In the genomic region with DNA sequence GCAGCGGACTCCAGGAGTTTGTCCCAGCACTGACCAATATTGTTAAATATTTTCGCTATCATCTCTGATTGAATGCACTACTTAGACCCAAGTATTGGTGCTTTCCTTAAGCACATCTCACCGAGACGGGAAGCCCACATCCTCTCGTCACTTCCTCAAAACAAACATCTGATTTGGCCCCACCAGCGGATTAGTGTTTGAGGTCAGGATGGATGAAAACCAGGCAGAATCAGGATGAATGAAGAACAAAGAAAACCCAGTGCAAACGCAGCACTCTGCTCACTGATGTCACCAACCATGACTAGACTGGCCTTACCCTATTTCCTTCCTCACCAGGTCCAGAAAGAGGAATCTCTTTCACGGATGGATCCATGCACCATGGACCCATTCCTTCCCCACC, we compare ENCODE assay signal across 13 cellular contexts. TPM values are rescaled to one million over a fixed set of nuclear protein-coding genes. Genes with fewer than 3 reads are reported as not detected.
A peak's percentile ranks its signal among the peaks of the same experiment; 100 is the strongest.
DNase-seq lines count a peak whose midpoint lies in the region; ATAC-seq and TF ChIP-seq lines count a peak whose summit lies in the region.
"Had no signal": no experiment of that assay in that cellular context is flagged by ENCODE, and none has a peak within 500 bp of the region (broad histone marks: within the 10 kb centered on the region; RNA-seq: fewer than 3 reads in every experiment).

No MANE protein-coding gene starts in this region.

- H3K4me1 Mint-ChIP-seq in stimulated activated naive CD8-positive, alpha-beta T cell treated with anti-CD3 and anti-CD28 coated beads, Interleukin-15, Interleukin-2, amounts not matched to agents 100 ng/mL and 50 ng/mL, for 24 hours (ENCODE audit: low read depth): peaks cover 34% of the 10 kb centered on the region

- no peak for TF ChIP-seq CTCF in upper lobe of left lung (IDR thresholded peaks at IDR 0.05)

- peak overlapping the region; percentile 77 for H3K27ac Mint-ChIP-seq in stimulated activated naive CD8-positive, alpha-beta T cell treated with anti-CD3 and anti-CD28 coated beads, Interleukin-15, Interleukin-2, amounts not matched to agents 100 ng/mL and 50 ng/mL, for 24 hours

- peaks cover 0 to 59% (median 21%) of the 10 kb centered on the region in 4 donors for H3K36me3 ChIP-seq in upper lobe of left lung

- no peaks in the 10 kb centered on the region for H3K27me3 Mint-ChIP-seq in stimulated activated naive CD8-positive, alpha-beta T cell treated with anti-CD3 and anti-CD28 coated beads, Interleukin-15, Interleukin-2, amounts not matched to agents 100 ng/mL and 50 ng/mL, for 24 hours

- peaks cover 37% of the 10 kb centered on the region for H3K36me3 Mint-ChIP-seq in stimulated activated naive CD8-positive, alpha-beta T cell treated with anti-CD3 and anti-CD28 coated beads, Interleukin-15, Interleukin-2, amounts not matched to agents 100 ng/mL and 50 ng/mL, for 24 hours (ENCODE audit: low read depth)

- no peaks in the 10 kb centered on the region for H3K27me3 ChIP-seq in upper lobe of left lung
- H3K27me3 ChIP-seq: MG63, tibial nerve had no signal

- H3K9me3 Mint-ChIP-seq in stimulated activated naive CD8-positive, alpha-beta T cell treated with anti-CD3 and anti-CD28 coated beads, Interleukin-15, Interleukin-2, amounts not matched to agents 100 ng/mL and 50 ng/mL, for 24 hours: peaks cover 5% of the 10 kb centered on the region

- WGBS in upper lobe of left lung, 2 donors: 28 to 48% methylated on average over 8 of the region's 8 CpGs

- TF ChIP-seq POLR2A in upper lobe of left lung (IDR thresholded peaks at IDR 0.05): no peak

- H3K9me3 ChIP-seq in upper lobe of left lung: no peaks in the 10 kb centered on the region
- H3K9me3 ChIP-seq: tibial nerve had no signal

- peaks cover 16 to 26% (median 21%) of the 10 kb centered on the region in 4 donors for H3K4me1 ChIP-seq in upper lobe of left lung

- peak overlapping the region in 3 of 4 donors; percentile 3 to 62 (median 57) for H3K27ac ChIP-seq in upper lobe of left lung
- H3K27ac ChIP-seq: C4-2B had no signal

- no peak overlapping the region for H3K4me3 Mint-ChIP-seq in stimulated activated naive CD8-positive, alpha-beta T cell treated with anti-CD3 and anti-CD28 coated beads, Interleukin-15, Interleukin-2, amounts not matched to agents 100 ng/mL and 50 ng/mL, for 24 hours

- no peak overlapping the region for H3K4me3 ChIP-seq in upper lobe of left lung
- H3K4me3 ChIP-seq: MG63, tibial nerve had no signal

- no peak for ATAC-seq in stimulated activated naive CD8-positive, alpha-beta T cell treated with anti-CD3 and anti-CD28 coated beads, Interleukin-15, Interleukin-2, amounts not matched to agents 100 U/mL and 50 U/mL, for 24 hours
- ATAC-seq in upper lobe of left lung (ENCODE audit: low FRiP score in 2 of 2): no peak
- ATAC-seq in GM21447 (IDR thresholded peaks at IDR 0.05; ENCODE audit: unreplicated experiment): no peak
- ATAC-seq in HG03139 (IDR thresholded peaks at IDR 0.05; ENCODE audit: unreplicated experiment): no peak

- TF ChIP-seq EP300 in upper lobe of left lung (IDR thresholded peaks at IDR 0.05): no peak

- DNase-seq in stimulated activated naive CD8-positive, alpha-beta T cell treated with anti-CD3 and anti-CD28 coated beads, Interleukin-15, Interleukin-2, amounts not matched to agents 100 U/mL and 50 U/mL, for 24 hours: no peak
- DNase-seq in T-helper 2 cell (peak in 3 of 5 experiments; percentile 33 to 63 (median 62)), upper lobe of left lung (peak in 1 of 2 donors; percentile 38), HuH-7.5 (ENCODE audit: low spot score) (no peak)
- peak; percentile 80 for DNase-seq in central memory CD4-positive, alpha-beta T cell
- DNase-seq: mammary epithelial cell, MG63, NCI-H748 treated with DMSO at 0.1 percent for 48 hours had no signal

RNA-seq across cellular contexts. Expression of a gene that starts 6.0 kb away (rescaled TPM):
- total RNA-seq in upper lobe of left lung: 100 to 1,000 TPM in 4 of 6 donors, 10 to 100 TPM in 2; 48.4 to 179 (median 104) TPM

RNA-seq across cellular contexts. Expression of a gene that starts 24.4 kb away (rescaled TPM):
- total RNA-seq in upper lobe of left lung: 1 to 10 TPM; 6.2 to 9.2 (median 7.8) TPM

RNA-seq across cellular contexts. Expression of a gene that starts 44.6 kb away (rescaled TPM):
- total RNA-seq in upper lobe of left lung: 10 to 100 TPM; 10.5 to 37.0 (median 31.4) TPM

RNA-seq across cellular contexts. Expression of a gene that starts 51.9 kb away (rescaled TPM):
- not detected for total RNA-seq in upper lobe of left lung
- total RNA-seq: mammary epithelial cell, tibial nerve had no signal

RNA-seq across cellular contexts. Expression of a gene that starts 52.1 kb away (rescaled TPM):
- 1 to 10 TPM in 2 of 6 donors, under 1 TPM in 3, not detected in 1; 0.17 to 2.1 (median 0.30) TPM for total RNA-seq in upper lobe of left lung

Comparison
In these comparisons a context has a peak if more than half of its experiments do, and no peak if none do; other contexts are left out.
1. DNase-seq: peak in T-helper 2 cell (3 of 5) and central memory CD4-positive, alpha-beta T cell (single experiment); none in stimulated activated naive CD8-positive, alpha-beta T cell treated with anti-CD3 and anti-CD28 coated beads, Interleukin-15, Interleukin-2, amounts not matched to agents 100 U/mL and 50 U/mL, for 24 hours (single experiment) and HuH-7.5 (single experiment).